ENCODE assay signal across 8 cellular contexts in genomic region chr22:43186272-43187170, GRCh38. TPM values are rescaled to one million over a fixed set of nuclear protein-coding genes. Genes with fewer than 3 reads are reported as not detected.
DNase-seq lines count a peak whose midpoint lies in the region; ATAC-seq and TF ChIP-seq lines count a peak whose summit lies in the region.

TTLL12 (minus strand) TSS chr22:43187134; CDS start chr22:43187069, 65 bp downstream.

- peak; percentile 37 for ATAC-seq in GM21529 (IDR thresholded peaks at IDR 0.05; ENCODE audit: unreplicated experiment)

- no peak for TF ChIP-seq POLR2A in lower leg skin (IDR thresholded peaks at IDR 0.05)

- H3K4me3 ChIP-seq in MM.1S (ENCODE audit: low read length) (peak within 1 kb of the TSS; percentile 80), dorsolateral prefrontal cortex (peak within 1 kb of the TSS; percentile 65 to 89 (median 74)), lower leg skin (ENCODE audit: low read depth, poor library complexity, severe bottlenecking) (peak within 1 kb of the TSS; percentile 47)

- H3K9ac ChIP-seq in MM.1S (ENCODE audit: low read length) = peak within 1 kb of the TSS; percentile 84

- peak within 1 kb of the TSS; percentile 92 for H2AFZ ChIP-seq in MM.1S (ENCODE audit: low read length)

- DNase-seq in Daoy (ENCODE audit: low read depth) (peak; percentile 77), MM.1S (peak; percentile 59), dorsolateral prefrontal cortex (peak in 4 of 10 donors; percentile 29 to 69 (median 36)), lower leg skin (ENCODE audit: low spot score in 2 of 2) (no peak), dedifferentiated amniotic fluid mesenchymal stem cell (ENCODE audit: extremely low spot score) (no peak)
- DNase-seq in activated CD4-positive, alpha-beta T cell treated with anti-CD3 and anti-CD28 coated beads, Interleukin-2, amount 10 ng/mL, durations not matched to agents 24 days and 14 days = peak; percentile 89
- DNase-seq in stimulated activated CD4-positive, alpha-beta T cell treated with anti-CD3 and anti-CD28 coated beads, Interleukin-2, amount 100 ng/mL, for 48 hours = peak; percentile 41 to 48

- H3K27ac ChIP-seq in MM.1S (ENCODE audit: low read length) (peak within 1 kb of the TSS; percentile 77), dorsolateral prefrontal cortex (peak within 1 kb of the TSS; percentile 53 to 96 (median 89))

- H3K27me3 ChIP-seq in MM.1S (replicated peaks; ENCODE audit: insufficient read depth, low read length) (peaks cover 7% of the 10 kb centered on the region; the same call in 1 of the 2 replicates), dorsolateral prefrontal cortex (no peaks in the 10 kb centered on the region)

- H3K4me2 ChIP-seq in MM.1S (ENCODE audit: low read depth, low read length) = peak within 1 kb of the TSS; percentile 91

- no peaks in the 10 kb centered on the region for H3K9me3 ChIP-seq in MM.1S (replicated peaks; ENCODE audit: insufficient read depth, low read length)

- H3K27ac Mint-ChIP-seq in activated CD4-positive, alpha-beta T cell treated with anti-CD3 and anti-CD28 coated beads, Interleukin-2, amount 10 ng/mL, durations not matched to agents 24 days and 14 days = peak within 1 kb of the TSS; percentile 94

- 1 to 2% methylated on average over 26 to 36 of the region's 87 CpGs for WGBS in lower leg skin, 2 donors

- no peak for TF ChIP-seq CTCF in MM.1S (IDR thresholded peaks at IDR 0.05; ENCODE audit: low read length)
- peak in 9 of 56 donors; percentile 9 to 34 (median 15) for TF ChIP-seq CTCF in dorsolateral prefrontal cortex (IDR thresholded peaks at IDR 0.05 in 54 of 56, conservative IDR thresholded peaks at IDR 0.05 in 2 of 56; ENCODE audit: low read depth in 1 of 56, partially characterized antibody in 56 of 56)
- TF ChIP-seq CTCF in lower leg skin (IDR thresholded peaks at IDR 0.05) = no peak

- H3K36me3 Mint-ChIP-seq in activated CD4-positive, alpha-beta T cell treated with anti-CD3 and anti-CD28 coated beads, Interleukin-2, amount 10 ng/mL, durations not matched to agents 24 days and 14 days (ENCODE audit: low read depth) = peaks cover 16% of the 10 kb centered on the region

- intact Hi-C loops in activated CD4-positive, alpha-beta T cell treated with anti-CD3 and anti-CD28 coated beads, Interleukin-2, amount 10 ng/mL, durations not matched to agents 24 days and 14 days (cut with micrococcal nuclease) = loop anchor here (1.0 to 2.0 kb wide), 4 partner anchors 36 to 323 kb away; partner anchors contain the start of genes MCAT and TSPO
- intact Hi-C loops in dorsolateral prefrontal cortex (cut with DNase I) = loop anchor here (1.0 to 5.0 kb wide), 5 partner anchors 35 to 524 kb away; partner anchors contain the start of genes MCAT (in 2 of the 2), TSPO (in 2 of the 2) and ARFGAP3 (in 1 of the 2)
- intact Hi-C loops in lower leg skin (cut with DNase I; ENCODE audit: low total_unique reads) = no loop called here

- no peaks in the 10 kb centered on the region for H3K36me3 ChIP-seq in MM.1S (replicated peaks; ENCODE audit: insufficient read depth, low read length)

- H3K79me2 ChIP-seq in MM.1S (ENCODE audit: low read length) = peaks cover 40% of the 10 kb centered on the region

- peaks cover 24% of the 10 kb centered on the region for H3K4me1 Mint-ChIP-seq in activated CD4-positive, alpha-beta T cell treated with anti-CD3 and anti-CD28 coated beads, Interleukin-2, amount 10 ng/mL, durations not matched to agents 24 days and 14 days

- H4K20me1 ChIP-seq in MM.1S (ENCODE audit: insufficient read depth, low read length) = no peaks in the 10 kb centered on the region

- H3K4me3 Mint-ChIP-seq in activated CD4-positive, alpha-beta T cell treated with anti-CD3 and anti-CD28 coated beads, Interleukin-2, amount 10 ng/mL, durations not matched to agents 24 days and 14 days = peak within 1 kb of the TSS; percentile 90

- H3K9me3 Mint-ChIP-seq in activated CD4-positive, alpha-beta T cell treated with anti-CD3 and anti-CD28 coated beads, Interleukin-2, amount 10 ng/mL, durations not matched to agents 24 days and 14 days = no peaks in the 10 kb centered on the region

- H3F3A ChIP-seq in MM.1S (ENCODE audit: insufficient read depth, low read length) = peaks cover 7% of the 10 kb centered on the region

- H3K9me2 ChIP-seq in MM.1S (replicated peaks; ENCODE audit: insufficient read depth, low read length) = no peaks in the 10 kb centered on the region

- peaks cover 6% of the 10 kb centered on the region for H3K4me1 ChIP-seq in MM.1S (ENCODE audit: low read length)

- H3K27me3 Mint-ChIP-seq in activated CD4-positive, alpha-beta T cell treated with anti-CD3 and anti-CD28 coated beads, Interleukin-2, amount 10 ng/mL, durations not matched to agents 24 days and 14 days = peaks cover 3% of the 10 kb centered on the region

RNA-seq across cellular contexts. Expression of gene TTLL12, which starts in this region (rescaled TPM):
- 49.1 and 61.1 TPM in 2 replicates for total RNA-seq in Daoy (2014; rRNA removed; shearing (Covaris generic))
- 118 TPM in 2 replicates for total RNA-seq in activated CD4-positive, alpha-beta T cell treated with anti-CD3 and anti-CD28 coated beads, Interleukin-2, amount 10 ng/mL, durations not matched to agents 24 days and 14 days
- total RNA-seq in dorsolateral prefrontal cortex (10 to 100 TPM; 24.0 to 52.5 (median 34.0) TPM), lower leg skin (10 to 100 TPM; 65.9 to 85.5 (median 72.8) TPM)

Comparison
In these comparisons a context has a peak if more than half of its experiments do, and no peak if none do; other contexts are left out.
1. DNase-seq: peak in Daoy (single experiment), MM.1S (single experiment), activated CD4-positive, alpha-beta T cell treated with anti-CD3 and anti-CD28 coated beads, Interleukin-2, amount 10 ng/mL, durations not matched to agents 24 days and 14 days (single experiment) and stimulated activated CD4-positive, alpha-beta T cell treated with anti-CD3 and anti-CD28 coated beads, Interleukin-2, amount 100 ng/mL, for 48 hours (2 of 2); none in lower leg skin (0 of 2) and dedifferentiated amniotic fluid mesenchymal stem cell (single experiment).
2. Peak in every context shown above with its lines, with median percentiles within 50 percentile points of each other: H3K4me3 ChIP-seq.